ENCODE assay signal across 8 cellular contexts in the genomic region with DNA sequence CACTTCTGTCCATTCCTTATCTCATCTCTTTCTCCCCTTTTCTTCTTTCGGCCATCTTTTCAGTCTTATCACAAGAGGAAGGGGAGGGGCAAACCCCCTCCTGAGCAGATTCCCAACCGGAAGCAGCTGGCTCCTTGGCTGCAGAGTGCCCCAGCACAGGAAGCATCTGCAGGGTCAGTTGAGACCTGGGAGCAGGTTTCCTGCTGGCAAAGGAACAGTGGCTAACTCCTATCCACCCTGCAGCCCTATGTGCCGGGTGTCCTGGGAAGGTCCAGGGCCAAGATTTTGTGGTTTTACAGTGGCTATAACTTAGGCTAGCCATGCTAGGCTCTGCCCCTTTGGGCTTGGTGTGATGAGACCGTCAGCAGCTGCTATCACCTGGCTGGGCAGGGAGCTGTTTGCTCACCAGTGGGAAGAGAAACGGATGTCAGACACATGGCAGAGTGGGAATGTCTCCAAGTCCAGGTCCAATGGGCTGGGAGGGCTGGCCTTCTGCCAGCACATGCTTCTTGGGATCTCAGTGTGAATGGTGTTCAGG. TPM values are rescaled to one million over a fixed set of nuclear protein-coding genes. Genes with fewer than 3 reads are reported as not detected.
A peak's percentile ranks its signal among the peaks of the same experiment; 100 is the strongest.
DNase-seq lines count a peak whose midpoint lies in the region; ATAC-seq and TF ChIP-seq lines count a peak whose summit lies in the region.

No MANE protein-coding gene starts in this region.

- TF ChIP-seq CTCF in KMS-11 (conservative IDR thresholded peaks at IDR 0.05; ENCODE audit: low read depth, low read length), result no peak
- TF ChIP-seq CTCF in adrenal gland (IDR thresholded peaks at IDR 0.05), result no peak
- TF ChIP-seq CTCF in upper lobe of left lung (IDR thresholded peaks at IDR 0.05), result no peak
- no peak for TF ChIP-seq CTCF in GM10248 (IDR thresholded peaks at IDR 0.05; ENCODE audit: control extremely low read depth, extremely low read depth, low read depth, missing control alignments)

- H3K27me3 Mint-ChIP-seq in CD4-positive, CD25-positive, alpha-beta regulatory T cell, result no peaks in the 10 kb centered on the region

- no peak for DNase-seq in CD4-positive, CD25-positive, alpha-beta regulatory T cell
- peak in 6 of 7 donors; percentile 31 to 80 (median 46) for DNase-seq in adrenal gland
- peak; percentile 62 for DNase-seq in kidney tubule cell (ENCODE audit: low spot score)
- no peak for DNase-seq in upper lobe of left lung
- no peak for DNase-seq in activated CD4-positive, alpha-beta T cell treated with anti-CD3 and anti-CD28 coated beads, Interleukin-2, amount 50 U/mL, for 1 hour
- DNase-seq in GM10248 (ENCODE audit: extremely low spot score), result no peak

- peaks cover 43% of the 10 kb centered on the region for H3K36me3 ChIP-seq in CD4-positive, CD25-positive, alpha-beta regulatory T cell (ENCODE audit: control insufficient read depth, insufficient read depth, low read length)
- H3K36me3 ChIP-seq in KMS-11 (ENCODE audit: insufficient read depth) (no peaks in the 10 kb centered on the region), adrenal gland (replicated peaks in 1 of 2) (peaks cover 0 to 57% of the 10 kb centered on the region in 2 donors), upper lobe of left lung (peaks cover 11 to 73% (median 49%) of the 10 kb centered on the region in 4 donors)

- CTCF ChIA-PET in GM10248 (lab: Yijun Ruan, JAX), result interaction anchor here (1.5 to 44.4 kb wide), 5 partner anchors 11 to 42 kb away, joined by 3 to 1216 read pairs (median 13); a partner anchor contains a TSS

- peak overlapping the region; percentile 34 to 95 (median 73) for H3K27ac Mint-ChIP-seq in CD4-positive, CD25-positive, alpha-beta regulatory T cell

- H3K9ac ChIP-seq in KMS-11, result no peak overlapping the region; the same call in 1 of the 2 replicates

- no peaks in the 10 kb centered on the region for H3K27me3 ChIP-seq in CD4-positive, CD25-positive, alpha-beta regulatory T cell (ENCODE audit: control insufficient read depth, insufficient read depth, low read length)
- H3K27me3 ChIP-seq in KMS-11 (ENCODE audit: insufficient read depth, low read depth) (no peaks in the 10 kb centered on the region), adrenal gland (no peaks in the 10 kb centered on the region), upper lobe of left lung (no peaks in the 10 kb centered on the region)

- H3K27ac ChIP-seq in CD4-positive, CD25-positive, alpha-beta regulatory T cell (ENCODE audit: insufficient read depth, low read length, poor library complexity, severe bottlenecking), result peak overlapping the region; percentile 81
- peak overlapping the region; percentile 84; the same call in 1 of the 2 replicates for H3K27ac ChIP-seq in KMS-11
- peak overlapping the region in 3 of 5 donors; percentile 3 to 83 (median 69) for H3K27ac ChIP-seq in adrenal gland
- H3K27ac ChIP-seq in upper lobe of left lung, result peak overlapping the region; percentile 49 to 89 (median 82)

- POLR2A ChIA-PET in GM10248 (lab: Yijun Ruan, JAX), result interaction anchor here (1.0 kb wide), 1 partner anchor 19 kb away, joined by 3 read pairs; no protein-coding TSS in a partner anchor

- H3K9me3 Mint-ChIP-seq in CD4-positive, CD25-positive, alpha-beta regulatory T cell, result no peaks in the 10 kb centered on the region

- H3K4me1 Mint-ChIP-seq in CD4-positive, CD25-positive, alpha-beta regulatory T cell, result peaks cover 5 to 79% (median 49%) of the 10 kb centered on the region in 4 donors

- H3K4me3 ChIP-seq in CD4-positive, CD25-positive, alpha-beta regulatory T cell (ENCODE audit: low read depth, low read length), result no peak overlapping the region
- H3K4me3 ChIP-seq in KMS-11 (IDR thresholded peaks at IDR 0.05; ENCODE audit: insufficient read depth, low read depth, low read length) (no peak overlapping the region), adrenal gland (no peak overlapping the region), upper lobe of left lung (no peak overlapping the region)

- H3K4me3 Mint-ChIP-seq in CD4-positive, CD25-positive, alpha-beta regulatory T cell, result peak overlapping the region in 1 of 4 donors; percentile 50

- peak overlapping the region; percentile 92; the same call in 1 of the 2 replicates for H3K4me2 ChIP-seq in KMS-11

- H2AFZ ChIP-seq in KMS-11 (ENCODE audit: low read depth), result no peak overlapping the region

- TF ChIP-seq POLR2A in adrenal gland (IDR thresholded peaks at IDR 0.05) (no peak), upper lobe of left lung (IDR thresholded peaks at IDR 0.05) (no peak)

- peak in 2 of 4 donors; percentile 32 to 79 for TF ChIP-seq EP300 in upper lobe of left lung (IDR thresholded peaks at IDR 0.05)

- peaks cover 42% of the 10 kb centered on the region for H3K36me3 Mint-ChIP-seq in CD4-positive, CD25-positive, alpha-beta regulatory T cell

- H3K79me2 ChIP-seq in KMS-11 (ENCODE audit: insufficient read depth, low read depth), result peaks cover 10% of the 10 kb centered on the region; the same call in 1 of the 2 replicates

- H4K20me1 ChIP-seq in KMS-11 (ENCODE audit: insufficient read depth), result no peaks in the 10 kb centered on the region

- ATAC-seq in CD4-positive, CD25-positive, alpha-beta regulatory T cell (ENCODE audit: low read depth in 2 of 2), result no peak
- ATAC-seq in upper lobe of left lung (ENCODE audit: low FRiP score in 2 of 2) (no peak), GM21786 (IDR thresholded peaks at IDR 0.05; ENCODE audit: unreplicated experiment) (no peak)

- no peaks in the 10 kb centered on the region for H3K9me3 ChIP-seq in CD4-positive, CD25-positive, alpha-beta regulatory T cell (ENCODE audit: control insufficient read depth in 2 of 2, low read length in 2 of 2)
- H3K9me3 ChIP-seq in adrenal gland (replicated peaks in 1 of 3) (no peaks in the 10 kb centered on the region), upper lobe of left lung (no peaks in the 10 kb centered on the region)

- peaks cover 41% of the 10 kb centered on the region for H3K4me1 ChIP-seq in CD4-positive, CD25-positive, alpha-beta regulatory T cell (ENCODE audit: control insufficient read depth, insufficient read depth, low read length, poor library complexity, severe bottlenecking)
- H3K4me1 ChIP-seq in KMS-11 (ENCODE audit: low read depth, poor library complexity, severe bottlenecking) (peaks cover 63% of the 10 kb centered on the region), adrenal gland (replicated peaks in 1 of 2) (peaks cover 15 to 59% of the 10 kb centered on the region in 2 donors), upper lobe of left lung (peaks cover 57 to 76% (median 67%) of the 10 kb centered on the region in 4 donors)

- 18 to 34% (median 32%) methylated on average over 3 to 5 of the region's 5 CpGs for WGBS in adrenal gland, 4 donors
- 11 to 26% methylated on average over 3 to 5 of the region's 5 CpGs for WGBS in upper lobe of left lung, 2 donors

- intact Hi-C loops in adrenal gland (cut with DNase I), result loop anchor here in 1 of 2 donors (5.0 kb wide), 1 partner anchor 39 kb away; a partner anchor contains a TSS

RNA-seq across cellular contexts. Expression of a gene that starts 40.4 kb away (rescaled TPM):
- 25.7 TPM for total RNA-seq in CD4-positive, CD25-positive, alpha-beta regulatory T cell
- polyA plus RNA-seq in CD4-positive, CD25-positive, alpha-beta regulatory T cell, result 1 to 10 TPM; 1.6 to 5.3 (median 3.8) TPM
- total RNA-seq in adrenal gland (10 to 100 TPM; 26.1 to 70.3 (median 44.6) TPM), upper lobe of left lung (100 to 1,000 TPM in 1 of 6 donors, 10 to 100 TPM in 5; 24.8 to 128 (median 52.5) TPM)
- polyA plus RNA-seq in adrenal gland, result 10 to 100 TPM in 1 of 3 donors, 1 to 10 TPM in 2; 5.8 to 14.5 (median 9.3) TPM

Comparison
In these comparisons a context has a peak if more than half of its experiments do, and no peak if none do; other contexts are left out.
1. DNase-seq: peak in adrenal gland (6 of 7) and kidney tubule cell (single experiment); none in CD4-positive, CD25-positive, alpha-beta regulatory T cell (0 of 3), upper lobe of left lung (0 of 2), activated CD4-positive, alpha-beta T cell treated with anti-CD3 and anti-CD28 coated beads, Interleukin-2, amount 50 U/mL, for 1 hour (single experiment) and GM10248 (single experiment).
2. Peak in every context shown above with its lines, with median percentiles within 50 percentile points of each other: H3K27ac ChIP-seq.